Comparison of ENCODE assay signal across 1 cellular context in genomic region chr12:67018105-67018504, GRCh38.
TF ChIP-seq lines count a peak whose summit lies in the region.

No MANE protein-coding gene starts in this region.

TF ChIP-seq in H1, 55 proteins besides CTCF, POLR2A, EP300 and RAD21:
- TF ChIP-seq CBX5 (IDR thresholded peaks at IDR 0.05; ENCODE audit: low read depth, low read length) (no peak), GTF2F1 (IDR thresholded peaks at IDR 0.05; ENCODE audit: borderline replicate concordance, low read depth, low read length) (no peak), CTBP2 (IDR thresholded peaks at IDR 0.05; ENCODE audit: borderline replicate concordance, insufficient read depth, insufficient read length, low read length) (no peak), JUND (IDR thresholded peaks at IDR 0.05; ENCODE audit: low read length) (no peak), JUN (IDR thresholded peaks at IDR 0.05; ENCODE audit: low read depth, low read length) (no peak)
